2 cellular contexts compared by ENCODE assay signal in the genomic region with DNA sequence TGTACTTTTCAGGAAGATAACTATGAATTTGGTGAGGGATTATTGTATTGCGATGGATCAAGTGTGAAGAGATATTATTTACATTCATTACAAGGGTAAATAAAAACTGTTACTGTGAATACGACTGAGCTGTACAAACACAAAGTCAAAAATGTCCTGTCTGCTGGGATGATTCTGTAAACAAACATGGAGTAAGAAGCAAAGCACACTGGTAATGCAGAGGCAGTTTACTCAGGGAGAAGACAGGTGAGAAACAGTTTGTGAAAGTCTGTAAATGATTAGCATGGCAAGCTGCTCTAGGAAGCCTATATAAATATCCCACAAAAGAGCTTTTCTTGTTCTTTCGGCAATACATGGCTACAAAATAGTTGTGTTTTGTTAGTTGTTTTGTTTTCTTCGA.
TF ChIP-seq lines count a peak whose summit lies in the region.

No MANE protein-coding gene starts in this region.

TF ChIP-seq in GM12878, 131 proteins besides CTCF, POLR2A, EP300 and RAD21 (continued from another document):
- TF ChIP-seq MEF2A (IDR thresholded peaks at IDR 0.05; ENCODE audit: insufficient read depth, low read depth, low read length), result no peak
- no peak for TF ChIP-seq FOS (IDR thresholded peaks at IDR 0.05; ENCODE audit: borderline replicate concordance, extremely low read depth, insufficient read length)
- TF ChIP-seq ZBED1 (IDR thresholded peaks at IDR 0.05; ENCODE audit: borderline replicate concordance), result no peak
- no peak for TF ChIP-seq NFIC (IDR thresholded peaks at IDR 0.05; ENCODE audit: low read depth, low read length)
- no peak for TF ChIP-seq BHLHE40 (IDR thresholded peaks at IDR 0.05; ENCODE audit: borderline replicate concordance in 1 of 2, low read depth in 2 of 2, low read length in 1 of 2)

TF ChIP-seq in liver, 16 proteins besides CTCF, POLR2A, EP300 and RAD21 (continued from another document):
- TF ChIP-seq, protein P1, sequence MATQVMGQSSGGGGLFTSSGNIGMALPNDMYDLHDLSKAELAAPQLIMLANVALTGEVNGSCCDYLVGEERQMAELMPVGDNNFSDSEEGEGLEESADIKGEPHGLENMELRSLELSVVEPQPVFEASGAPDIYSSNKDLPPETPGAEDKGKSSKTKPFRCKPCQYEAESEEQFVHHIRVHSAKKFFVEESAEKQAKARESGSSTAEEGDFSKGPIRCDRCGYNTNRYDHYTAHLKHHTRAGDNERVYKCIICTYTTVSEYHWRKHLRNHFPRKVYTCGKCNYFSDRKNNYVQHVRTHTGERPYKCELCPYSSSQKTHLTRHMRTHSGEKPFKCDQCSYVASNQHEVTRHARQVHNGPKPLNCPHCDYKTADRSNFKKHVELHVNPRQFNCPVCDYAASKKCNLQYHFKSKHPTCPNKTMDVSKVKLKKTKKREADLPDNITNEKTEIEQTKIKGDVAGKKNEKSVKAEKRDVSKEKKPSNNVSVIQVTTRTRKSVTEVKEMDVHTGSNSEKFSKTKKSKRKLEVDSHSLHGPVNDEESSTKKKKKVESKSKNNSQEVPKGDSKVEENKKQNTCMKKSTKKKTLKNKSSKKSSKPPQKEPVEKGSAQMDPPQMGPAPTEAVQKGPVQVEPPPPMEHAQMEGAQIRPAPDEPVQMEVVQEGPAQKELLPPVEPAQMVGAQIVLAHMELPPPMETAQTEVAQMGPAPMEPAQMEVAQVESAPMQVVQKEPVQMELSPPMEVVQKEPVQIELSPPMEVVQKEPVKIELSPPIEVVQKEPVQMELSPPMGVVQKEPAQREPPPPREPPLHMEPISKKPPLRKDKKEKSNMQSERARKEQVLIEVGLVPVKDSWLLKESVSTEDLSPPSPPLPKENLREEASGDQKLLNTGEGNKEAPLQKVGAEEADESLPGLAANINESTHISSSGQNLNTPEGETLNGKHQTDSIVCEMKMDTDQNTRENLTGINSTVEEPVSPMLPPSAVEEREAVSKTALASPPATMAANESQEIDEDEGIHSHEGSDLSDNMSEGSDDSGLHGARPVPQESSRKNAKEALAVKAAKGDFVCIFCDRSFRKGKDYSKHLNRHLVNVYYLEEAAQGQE (IDR thresholded peaks at IDR 0.05), result no peak
- TF ChIP-seq RXRA (IDR thresholded peaks at IDR 0.05), result peak in 1 of 2 donors; percentile 47
- TF ChIP-seq, protein P2, sequence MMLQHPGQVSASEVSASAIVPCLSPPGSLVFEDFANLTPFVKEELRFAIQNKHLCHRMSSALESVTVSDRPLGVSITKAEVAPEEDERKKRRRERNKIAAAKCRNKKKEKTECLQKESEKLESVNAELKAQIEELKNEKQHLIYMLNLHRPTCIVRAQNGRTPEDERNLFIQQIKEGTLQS (IDR thresholded peaks at IDR 0.05), result no peak
- TF ChIP-seq NR2F2 (IDR thresholded peaks at IDR 0.05), result no peak
- TF ChIP-seq, protein P3, sequence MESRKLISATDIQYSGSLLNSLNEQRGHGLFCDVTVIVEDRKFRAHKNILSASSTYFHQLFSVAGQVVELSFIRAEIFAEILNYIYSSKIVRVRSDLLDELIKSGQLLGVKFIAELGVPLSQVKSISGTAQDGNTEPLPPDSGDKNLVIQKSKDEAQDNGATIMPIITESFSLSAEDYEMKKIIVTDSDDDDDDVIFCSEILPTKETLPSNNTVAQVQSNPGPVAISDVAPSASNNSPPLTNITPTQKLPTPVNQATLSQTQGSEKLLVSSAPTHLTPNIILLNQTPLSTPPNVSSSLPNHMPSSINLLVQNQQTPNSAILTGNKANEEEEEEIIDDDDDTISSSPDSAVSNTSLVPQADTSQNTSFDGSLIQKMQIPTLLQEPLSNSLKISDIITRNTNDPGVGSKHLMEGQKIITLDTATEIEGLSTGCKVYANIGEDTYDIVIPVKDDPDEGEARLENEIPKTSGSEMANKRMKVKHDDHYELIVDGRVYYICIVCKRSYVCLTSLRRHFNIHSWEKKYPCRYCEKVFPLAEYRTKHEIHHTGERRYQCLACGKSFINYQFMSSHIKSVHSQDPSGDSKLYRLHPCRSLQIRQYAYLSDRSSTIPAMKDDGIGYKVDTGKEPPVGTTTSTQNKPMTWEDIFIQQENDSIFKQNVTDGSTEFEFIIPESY (IDR thresholded peaks at IDR 0.05), result no peak
- TF ChIP-seq FOXA1 (IDR thresholded peaks at IDR 0.05), result no peak
- no peak for TF ChIP-seq JUND (IDR thresholded peaks at IDR 0.05)
- TF ChIP-seq TAF1 (conservative IDR thresholded peaks at IDR 0.05), result no peak
- TF ChIP-seq GABPA (IDR thresholded peaks at IDR 0.05 in 1 of 2, conservative IDR thresholded peaks at IDR 0.05 in 1 of 2), result no peak
- no peak for TF ChIP-seq SP1 (IDR thresholded peaks at IDR 0.05)
- no peak for TF ChIP-seq EGR1 (IDR thresholded peaks at IDR 0.05; ENCODE audit: low read depth in 2 of 2)
- peak; percentile 90 for TF ChIP-seq YY1 (IDR thresholded peaks at IDR 0.05)
- TF ChIP-seq FOXA2 (IDR thresholded peaks at IDR 0.05), result peak; percentile 61
